ENCODE assay signal across 8 cellular contexts in genomic region chr18:24975499-24975898, GRCh38.
"Had no signal": no experiment of that assay in that cellular context is flagged by ENCODE, and none has a peak within 500 bp of the region (broad histone marks: within the 10 kb centered on the region; RNA-seq: fewer than 3 reads in every experiment).

No MANE protein-coding gene starts in this region.

- H3K36me3 Mint-ChIP-seq: IgD-negative memory B cell had no signal

- H3K4me3 Mint-ChIP-seq: HFFc6, IgD-negative memory B cell had no signal

- H3K36me3 ChIP-seq: HAP-1 had no signal

- H3K9me3 ChIP-seq: HAP-1 had no signal

- ATAC-seq: HCT116, HepG2 had no signal

- H3K27ac Mint-ChIP-seq: HFFc6, IgD-negative memory B cell had no signal

- H3K4me3 ChIP-seq: HAP-1 had no signal

- H3K27ac ChIP-seq: HL-60 had no signal

- H3K4me1 ChIP-seq: HAP-1 had no signal

- DNase-seq: GOT3, H7, HFFc6 had no signal
